Comparison of ENCODE assay signal across 16 cellular contexts in the genomic region with DNA sequence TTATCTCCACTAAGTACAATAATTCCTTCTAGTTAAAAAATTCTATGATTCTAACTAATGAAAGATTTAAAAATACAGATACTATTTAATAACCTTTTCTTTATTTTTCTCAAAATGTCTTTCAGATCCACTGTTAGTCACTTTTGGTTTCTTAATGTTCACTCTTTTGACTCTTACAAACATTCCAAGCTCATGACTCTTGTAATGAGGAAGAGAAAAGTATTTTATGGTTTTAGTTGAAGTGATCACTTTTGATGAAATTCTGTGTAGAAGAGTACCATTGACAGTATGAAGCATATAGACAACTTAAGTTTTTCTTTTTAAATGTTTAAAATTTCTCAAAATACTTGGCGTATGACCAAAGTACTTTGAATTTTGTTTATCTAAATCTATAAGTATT. TPM values are rescaled to one million over a fixed set of nuclear protein-coding genes. Genes with fewer than 3 reads are reported as not detected.
A peak's percentile ranks its signal among the peaks of the same experiment; 100 is the strongest.
DNase-seq lines count a peak whose midpoint lies in the region; ATAC-seq and TF ChIP-seq lines count a peak whose summit lies in the region.
"Had no signal": no experiment of that assay in that cellular context is flagged by ENCODE, and none has a peak within 500 bp of the region (broad histone marks: within the 10 kb centered on the region; RNA-seq: fewer than 3 reads in every experiment).

No MANE protein-coding gene starts in this region.

- H3K9me3 ChIP-seq in SK-N-SH = no peaks in the 10 kb centered on the region
- no peaks in the 10 kb centered on the region for H3K9me3 ChIP-seq in fibroblast of lung (ENCODE audit: control insufficient read depth, insufficient read depth, low read depth, low read length)
- no peaks in the 10 kb centered on the region for H3K9me3 ChIP-seq in aorta (ENCODE audit: control insufficient read depth, low read length)
- H3K9me3 ChIP-seq: breast epithelium, suprapubic skin had no signal

- ATAC-seq in omental fat pad (ENCODE audit: low FRiP score) = peak; percentile 69
- ATAC-seq in GM21423 (IDR thresholded peaks at IDR 0.05; ENCODE audit: unreplicated experiment) = no peak
- no peak for ATAC-seq in aorta (ENCODE audit: low FRiP score)
- ATAC-seq in GM21576 (IDR thresholded peaks at IDR 0.05; ENCODE audit: unreplicated experiment) = no peak

- H3K4me1 ChIP-seq in SK-N-SH (ENCODE audit: control insufficient read depth in 1 of 2, insufficient read depth in 2 of 2, low read depth in 1 of 2, low read length in 1 of 2) = peaks cover 0 to 10% of the 10 kb centered on the region in 2 experiments; a peak in 1 of 4 replicates
- no peaks in the 10 kb centered on the region for H3K4me1 ChIP-seq in fibroblast of lung (ENCODE audit: control insufficient read depth, extremely low read depth, insufficient read depth, low read length)
- no peaks in the 10 kb centered on the region for H3K4me1 ChIP-seq in aorta (ENCODE audit: control insufficient read depth in 1 of 2, insufficient read depth in 2 of 2, low read length in 2 of 2)
- H3K4me1 ChIP-seq: breast epithelium, suprapubic skin had no signal

- POLR2A ChIA-PET in SK-N-SH (lab: Yijun Ruan, JAX) = no interaction called here

- H3K27ac ChIP-seq in SK-N-SH (ENCODE audit: low read depth in 2 of 2, low read length in 1 of 2) (peak overlapping the region in 1 of 2 experiments; percentile 73; a peak in 3 of 4 replicates), fibroblast of lung (ENCODE audit: insufficient read depth, low read length) (peak overlapping the region; percentile 50), coronary artery (no peak overlapping the region), aorta (ENCODE audit: low read depth in 1 of 2, low read length in 2 of 2) (no peak overlapping the region)
- H3K27ac ChIP-seq: breast epithelium, suprapubic skin had no signal

- H3F3A ChIP-seq in SK-N-SH (replicated peaks; ENCODE audit: insufficient read depth) = peaks cover 46% of the 10 kb centered on the region

- no peak overlapping the region for H2AFZ ChIP-seq in SK-N-SH (ENCODE audit: low read depth)
- no peak overlapping the region for H2AFZ ChIP-seq in fibroblast of lung (ENCODE audit: low read length)

- H3K36me3 ChIP-seq in SK-N-SH (replicated peaks in 1 of 2; ENCODE audit: control insufficient read depth in 1 of 2, insufficient read depth in 2 of 2, low read length in 1 of 2) (peaks cover 55 to 67% of the 10 kb centered on the region in 2 experiments), fibroblast of lung (ENCODE audit: control insufficient read depth, insufficient read depth, low read length) (peaks cover 8% of the 10 kb centered on the region), aorta (ENCODE audit: control insufficient read depth in 1 of 2, insufficient read depth in 2 of 2, low read length in 1 of 2) (peaks cover 2 to 3% of the 10 kb centered on the region in 2 donors)
- H3K36me3 ChIP-seq: breast epithelium had no signal

- TF ChIP-seq EP300 in SK-N-SH (IDR thresholded peaks at IDR 0.05; ENCODE audit: borderline replicate concordance in 1 of 2, low read depth in 1 of 2, low read length in 1 of 2) = 0 out of 4 replicates have a peak, but pooled peaks of 1 of the 2 experiments have one; percentile 13

- TF ChIP-seq CTCF in SK-N-SH (IDR thresholded peaks at IDR 0.05) (no peak), fibroblast of lung (conservative IDR thresholded peaks at IDR 0.05 in 1 of 2, IDR thresholded peaks at IDR 0.05 in 1 of 2; ENCODE audit: low read depth in 1 of 2, low read length in 2 of 2) (no peak), omental fat pad (IDR thresholded peaks at IDR 0.05) (no peak), coronary artery (IDR thresholded peaks at IDR 0.05) (no peak)

- H3K9me2 ChIP-seq in SK-N-SH = no peaks in the 10 kb centered on the region

- no peaks in the 10 kb centered on the region for H3K27me3 ChIP-seq in SK-N-SH (ENCODE audit: insufficient read depth)
- no peaks in the 10 kb centered on the region for H3K27me3 ChIP-seq in fibroblast of lung (ENCODE audit: control insufficient read depth, insufficient read depth, low read length)
- H3K27me3 ChIP-seq in aorta (ENCODE audit: control insufficient read depth in 1 of 2, insufficient read depth in 2 of 2, low read length in 1 of 2) = no peaks in the 10 kb centered on the region
- H3K27me3 ChIP-seq: breast epithelium, suprapubic skin had no signal

- DNase-seq in GM03348 (ENCODE audit: low spot score) = peak; percentile 23
- no peak for DNase-seq in SK-N-SH
- DNase-seq in fibroblast of lung (ENCODE audit: low read depth in 2 of 2) = peak in 1 of 2 donors; percentile 67
- no peak for DNase-seq in omental fat pad (ENCODE audit: low spot score)
- DNase-seq in coronary artery (ENCODE audit: low spot score) = no peak
- no peak for DNase-seq in aorta
- DNase-seq: activated CD4-positive, alpha-beta T cell treated with anti-CD3 and anti-CD28 coated beads, Interleukin-2, amount 10 ng/mL, durations not matched to agents 24 days and 14 days; activated naive CD4-positive, alpha-beta T cell treated with Interleukin-2 at 50 U/mL for 16 hours; effector memory CD4-positive, alpha-beta T cell; GOT3; NCI-H446 treated with DMSO at 0.1 percent for 48 hours; stimulated activated CD4-positive, alpha-beta T cell treated with anti-CD3 and anti-CD28 coated beads, Interleukin-2, amount 100 ng/mL, for 24 hours had no signal

- H3K4me3 ChIP-seq in SK-N-SH (ENCODE audit: low read depth in 2 of 2, low read length in 1 of 2) (no peak overlapping the region; a peak in 1 of 4 replicates), fibroblast of lung (replicated peaks in 1 of 4; ENCODE audit: control extremely low read depth in 1 of 4, insufficient read depth in 1 of 4, low read depth in 3 of 4, low read length in 4 of 4) (no peak overlapping the region), coronary artery (no peak overlapping the region), aorta (ENCODE audit: low read length in 2 of 2) (no peak overlapping the region)
- H3K4me3 ChIP-seq: breast epithelium, suprapubic skin had no signal

- H3K79me2 ChIP-seq in SK-N-SH (ENCODE audit: insufficient read depth) (peaks cover 13% of the 10 kb centered on the region), fibroblast of lung (ENCODE audit: control insufficient read depth, insufficient read depth, low read length) (no peaks in the 10 kb centered on the region)

- TF ChIP-seq RAD21 in SK-N-SH (IDR thresholded peaks at IDR 0.05; ENCODE audit: low read length) = no peak

- H3K4me2 ChIP-seq in SK-N-SH (peak overlapping the region; percentile 44; the same call in 1 of the 2 replicates), fibroblast of lung (ENCODE audit: extremely low read depth, insufficient read depth, low read length) (peak overlapping the region; percentile 15)

- H4K20me1 ChIP-seq in SK-N-SH (ENCODE audit: insufficient read depth) (no peaks in the 10 kb centered on the region), fibroblast of lung (ENCODE audit: control insufficient read depth, extremely low read depth, insufficient read depth, low read length) (no peaks in the 10 kb centered on the region)

- intact Hi-C loops in aorta (cut with DNase I) = no loop called here

- 96% methylated on average over 1 of the region's 1 CpG for WGBS in SK-N-SH (ENCODE audit: low lambda C conversion rate)
- 93 to 94% methylated on average over 1 of the region's 1 CpG for WGBS in aorta, 2 donors

- CTCF ChIA-PET in SK-N-SH (lab: Yijun Ruan, JAX) = interaction anchor here (1.2 to 1.6 kb wide), 2 partner anchors 19 to 25 kb away, joined by 3 read pairs; no protein-coding TSS in a partner anchor

- H3K9ac ChIP-seq in SK-N-SH = no peak overlapping the region
- H3K9ac ChIP-seq in fibroblast of lung (ENCODE audit: insufficient read depth, low read length) = no peak overlapping the region

TF ChIP-seq in SK-N-SH, 30 proteins besides CTCF, POLR2A, EP300 and RAD21:
- peak; percentile 32; the same call in 1 of the 2 replicates for TF ChIP-seq FOSL2 (IDR thresholded peaks at IDR 0.05; ENCODE audit: borderline replicate concordance, low read depth)
- peak; percentile 58 for TF ChIP-seq JUND (IDR thresholded peaks at IDR 0.05)
- TF ChIP-seq FOXM1 (IDR thresholded peaks at IDR 0.05; ENCODE audit: low read depth) = no peak
- peak; percentile 42; the same call in 1 of the 2 replicates for TF ChIP-seq PBX3 (IDR thresholded peaks at IDR 0.05)

RNA-seq across cellular contexts. Expression of gene COG3, which starts 27.8 kb away (rescaled TPM):
- polyA plus RNA-seq in SK-N-SH (2012; rRNA removed) (25.6 and 58.9 TPM in 2 replicates), fibroblast of lung (19.3 and 24.0 TPM in 2 replicates), aorta (10 to 100 TPM in 1 of 2 donors, 1 to 10 TPM in 1; 7.4 to 19.0 TPM)
- polyA plus RNA-seq in SK-N-SH (2012; cell fraction: cytosol; rRNA removed) = 20.8 and 27.4 TPM in 2 replicates
- 53.1 and 53.7 TPM in 2 replicates for polyA plus RNA-seq in SK-N-SH (2012; cell fraction: nucleus; rRNA removed)
- total RNA-seq in fibroblast of lung (32.4 and 37.5 TPM in 2 replicates), omental fat pad (10 to 100 TPM; 23.3 to 34.7 (median 29.8) TPM), aorta (10 to 100 TPM; 34.3 to 39.3 TPM)
- polyA plus RNA-seq in fibroblast of lung (2012) = 14.4 and 15.2 TPM in 2 replicates
- 3.2 and 13.7 TPM in 2 replicates for polyA minus RNA-seq in fibroblast of lung (ENCODE audit: low replicate concordance)
